In the genomic region with DNA sequence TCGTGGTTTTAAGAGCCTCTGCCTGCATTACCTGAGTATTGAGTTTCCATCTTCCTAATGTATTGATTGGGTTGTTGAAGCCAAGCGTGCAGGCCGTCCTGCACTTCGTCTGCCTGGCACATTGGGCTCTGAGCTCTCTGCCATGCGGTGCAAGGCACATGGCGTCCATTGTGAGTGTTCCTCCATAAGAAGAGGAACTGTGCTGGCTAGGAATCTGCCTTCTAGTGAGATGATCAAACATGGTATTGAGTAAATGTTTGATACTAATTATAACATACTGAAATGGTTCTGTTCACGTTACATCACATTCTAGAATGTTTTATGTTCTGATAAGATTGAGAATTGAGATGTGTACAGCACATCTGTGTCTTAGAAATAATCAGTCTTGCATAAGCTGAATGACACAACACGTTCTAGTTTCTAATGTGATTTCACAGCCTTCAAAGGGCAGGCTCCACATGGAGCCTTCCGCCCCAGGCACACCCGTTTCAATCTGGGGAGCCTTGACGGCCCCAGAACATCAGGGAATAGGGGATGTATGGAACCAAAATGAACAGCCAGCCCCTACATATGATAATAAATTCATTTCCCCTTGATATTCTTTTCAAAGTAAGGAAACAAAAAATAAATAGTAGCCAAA, we compare ENCODE assay signal across 1 cellular context.
TF ChIP-seq lines count a peak whose summit lies in the region.

No MANE protein-coding gene starts in this region.

TF ChIP-seq in WTC11, 78 proteins besides CTCF, POLR2A, EP300 and RAD21 (continued from another document):
- TF ChIP-seq, protein P1, sequence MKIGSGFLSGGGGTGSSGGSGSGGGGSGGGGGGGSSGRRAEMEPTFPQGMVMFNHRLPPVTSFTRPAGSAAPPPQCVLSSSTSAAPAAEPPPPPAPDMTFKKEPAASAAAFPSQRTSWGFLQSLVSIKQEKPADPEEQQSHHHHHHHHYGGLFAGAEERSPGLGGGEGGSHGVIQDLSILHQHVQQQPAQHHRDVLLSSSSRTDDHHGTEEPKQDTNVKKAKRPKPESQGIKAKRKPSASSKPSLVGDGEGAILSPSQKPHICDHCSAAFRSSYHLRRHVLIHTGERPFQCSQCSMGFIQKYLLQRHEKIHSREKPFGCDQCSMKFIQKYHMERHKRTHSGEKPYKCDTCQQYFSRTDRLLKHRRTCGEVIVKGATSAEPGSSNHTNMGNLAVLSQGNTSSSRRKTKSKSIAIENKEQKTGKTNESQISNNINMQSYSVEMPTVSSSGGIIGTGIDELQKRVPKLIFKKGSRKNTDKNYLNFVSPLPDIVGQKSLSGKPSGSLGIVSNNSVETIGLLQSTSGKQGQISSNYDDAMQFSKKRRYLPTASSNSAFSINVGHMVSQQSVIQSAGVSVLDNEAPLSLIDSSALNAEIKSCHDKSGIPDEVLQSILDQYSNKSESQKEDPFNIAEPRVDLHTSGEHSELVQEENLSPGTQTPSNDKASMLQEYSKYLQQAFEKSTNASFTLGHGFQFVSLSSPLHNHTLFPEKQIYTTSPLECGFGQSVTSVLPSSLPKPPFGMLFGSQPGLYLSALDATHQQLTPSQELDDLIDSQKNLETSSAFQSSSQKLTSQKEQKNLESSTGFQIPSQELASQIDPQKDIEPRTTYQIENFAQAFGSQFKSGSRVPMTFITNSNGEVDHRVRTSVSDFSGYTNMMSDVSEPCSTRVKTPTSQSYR (CRISPR knock-in tag; IDR thresholded peaks at IDR 0.05) = no peak
